Comparison of ENCODE assay signal across 10 cellular contexts in the genomic region with DNA sequence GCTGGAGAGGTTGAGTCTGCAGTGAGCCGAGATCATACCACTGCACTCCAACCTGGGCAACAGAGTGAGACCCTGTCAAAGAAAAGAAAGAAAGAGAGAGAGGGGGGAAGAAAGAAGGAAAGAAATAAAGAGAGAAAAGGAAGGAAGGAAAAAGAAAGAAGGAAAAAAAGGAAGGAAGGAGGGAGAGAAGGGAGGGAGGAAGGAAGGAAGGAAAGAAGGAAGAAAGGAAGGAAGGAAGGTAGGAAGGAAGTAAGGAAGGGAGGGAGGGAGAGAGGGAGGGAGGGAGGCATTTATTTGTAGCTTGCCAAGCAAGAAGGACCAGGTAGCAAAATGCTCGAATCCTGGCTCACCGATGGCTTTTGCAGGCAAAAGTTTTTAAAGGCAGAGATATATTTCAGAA.
"Had no signal": no experiment of that assay in that cellular context is flagged by ENCODE, and none has a peak within 500 bp of the region (broad histone marks: within the 10 kb centered on the region; RNA-seq: fewer than 3 reads in every experiment).

No MANE protein-coding gene starts in this region.

- H3K4me3 ChIP-seq: GM23338 had no signal

- H3K27ac ChIP-seq: HL-60 had no signal

- DNase-seq: H9, HCEC 1CT, HFFc6, KG1 had no signal

- H2AFZ ChIP-seq: GM23338 had no signal

- H3K4me2 ChIP-seq: GM23338 had no signal

- FAIRE-seq: H1, H54, HepG2 had no signal

- ATAC-seq: GM23338, HepG2 had no signal

- H3K4me3 Mint-ChIP-seq: GM23338, H9, HFFc6, IgD-negative memory B cell had no signal

- H3K9me3 Mint-ChIP-seq: HFFc6 had no signal

- H3K27ac Mint-ChIP-seq: GM23338, HFFc6, IgD-negative memory B cell had no signal
